Comparison of ENCODE assay signal across 9 cellular contexts in genomic region chr15:51681303-51681963, GRCh38. TPM values are rescaled to one million over a fixed set of nuclear protein-coding genes. Genes with fewer than 3 reads are reported as not detected.
DNase-seq lines count a peak whose midpoint lies in the region; ATAC-seq and TF ChIP-seq lines count a peak whose summit lies in the region.
"Had no signal": no experiment of that assay in that cellular context is flagged by ENCODE, and none has a peak within 500 bp of the region (broad histone marks: within the 10 kb centered on the region; RNA-seq: fewer than 3 reads in every experiment).

TSS of gene SCG3 (plus strand) at chr15:51681503. CDS start at chr15:51681756, 253 bp downstream.

- H3K4me3 ChIP-seq in NT2/D1 (ENCODE audit: insufficient read length, low read depth) (peak within 1 kb of the TSS; percentile 53), fibroblast of pulmonary artery (replicated peaks; ENCODE audit: low read depth, low read length) (no peak within 1 kb of the TSS)
- H3K4me3 ChIP-seq: BLaER1 had no signal

- no peak within 1 kb of the TSS for H3K27ac Mint-ChIP-seq in activated T-helper 17 cell treated with anti-CD3 and anti-CD28 coated beads, Interleukin-2, amount 50 U/mL, for 72 hours
- peak within 1 kb of the TSS in 1 of 6 donors; percentile 31 for H3K27ac Mint-ChIP-seq in naive B cell

- peak within 1 kb of the TSS; percentile 40 for H3K4me3 Mint-ChIP-seq in activated T-helper 17 cell treated with anti-CD3 and anti-CD28 coated beads, Interleukin-2, amount 50 U/mL, for 72 hours
- peak within 1 kb of the TSS in 1 of 8 donors; percentile 28 for H3K4me3 Mint-ChIP-seq in naive B cell

- H3K9me3 ChIP-seq in NT2/D1 (ENCODE audit: insufficient read depth, low read length): no peaks in the 10 kb centered on the region
- H3K9me3 ChIP-seq: BLaER1 had no signal

- peaks cover 6% of the 10 kb centered on the region for H3K27me3 ChIP-seq in NT2/D1 (ENCODE audit: insufficient read depth, insufficient read length)
- H3K27me3 ChIP-seq: BLaER1 had no signal

- no peaks in the 10 kb centered on the region for H3K4me1 Mint-ChIP-seq in activated T-helper 17 cell treated with anti-CD3 and anti-CD28 coated beads, Interleukin-2, amount 50 U/mL, for 72 hours
- H3K4me1 Mint-ChIP-seq in naive B cell: peaks cover 0 to 11% (median 4%) of the 10 kb centered on the region in 3 donors

- peak; percentile 32 for DNase-seq in AG08396 (ENCODE audit: low spot score)
- peak; percentile 60 for DNase-seq in HPDE6-E6E7 (ENCODE audit: extremely low spot score)
- peak; percentile 88 for DNase-seq in NT2/D1 (ENCODE audit: low read depth, low spot score)
- DNase-seq in fibroblast of pulmonary artery (ENCODE audit: low read depth): peak; percentile 77
- peak; percentile 38 for DNase-seq in naive B cell
- peak; percentile 20 to 30 for DNase-seq in stimulated activated CD8-positive, alpha-beta memory T cell treated with anti-CD3 and anti-CD28 coated beads, Interleukin-7, amount 100 ng/mL, for 48 hours (ENCODE audit: extremely low read depth in 1 of 2, low read depth in 1 of 2)

- no peak for TF ChIP-seq CTCF in fibroblast of pulmonary artery (IDR thresholded peaks at IDR 0.05; ENCODE audit: low read length, missing control alignments)

- H3K36me3 Mint-ChIP-seq in activated T-helper 17 cell treated with anti-CD3 and anti-CD28 coated beads, Interleukin-2, amount 50 U/mL, for 72 hours (ENCODE audit: low read depth): no peaks in the 10 kb centered on the region
- H3K36me3 Mint-ChIP-seq in naive B cell: no peaks in the 10 kb centered on the region

- H3K9ac ChIP-seq in NT2/D1 (ENCODE audit: insufficient read length, low read depth): peak within 1 kb of the TSS; percentile 51
- H3K9ac ChIP-seq: BLaER1 had no signal

- no peaks in the 10 kb centered on the region for H3K9me3 Mint-ChIP-seq in activated T-helper 17 cell treated with anti-CD3 and anti-CD28 coated beads, Interleukin-2, amount 50 U/mL, for 72 hours
- H3K9me3 Mint-ChIP-seq in naive B cell: peaks cover 0 to 7% (median 0%) of the 10 kb centered on the region in 7 donors

- H3K27me3 Mint-ChIP-seq in activated T-helper 17 cell treated with anti-CD3 and anti-CD28 coated beads, Interleukin-2, amount 50 U/mL, for 72 hours: peaks cover 41% of the 10 kb centered on the region
- H3K27me3 Mint-ChIP-seq in naive B cell: peaks cover 46 to 76% (median 58%) of the 10 kb centered on the region in 3 donors

- H3K4me1 ChIP-seq in NT2/D1 (ENCODE audit: insufficient read depth, insufficient read length): peaks cover 2% of the 10 kb centered on the region
- H3K4me1 ChIP-seq: BLaER1 had no signal

- H3K36me3 ChIP-seq in NT2/D1 (ENCODE audit: insufficient read depth, insufficient read length, low read length): no peaks in the 10 kb centered on the region
- H3K36me3 ChIP-seq: BLaER1 had no signal

- peak; percentile 72 for ATAC-seq in activated T-helper 17 cell treated with anti-CD3 and anti-CD28 coated beads, Interleukin-2, amount 50 U/mL, for 72 hours (replicated peaks)
- peak; percentile 64 to 66 for ATAC-seq in naive B cell (ENCODE audit: low read depth in 2 of 2)
- no peak for ATAC-seq in GM18502 (IDR thresholded peaks at IDR 0.05; ENCODE audit: poor library complexity, unreplicated experiment)

RNA-seq across cellular contexts. Expression of gene SCG3, which starts in this region (rescaled TPM):
- not detected for total RNA-seq in activated T-helper 17 cell treated with anti-CD3 and anti-CD28 coated beads, Interleukin-2, amount 50 U/mL, for 72 hours
- not detected for polyA plus RNA-seq in naive B cell (ENCODE audit: low read depth in 6 of 6)

Comparison
In these comparisons a context has a peak if more than half of its experiments do, and no peak if none do; other contexts are left out.
1. Peak in ATAC-seq in activated T-helper 17 cell treated with anti-CD3 and anti-CD28 coated beads, Interleukin-2, amount 50 U/mL, for 72 hours; RNA of the gene not detected or under 1 TPM.
2. Peak in DNase-seq and ATAC-seq in naive B cell; RNA of the gene not detected or under 1 TPM.
3. DNase-seq: peak in every context shown above with its lines; median percentile 88 in NT2/D1; 77 in fibroblast of pulmonary artery; 60 in HPDE6-E6E7; 38 in naive B cell; 32 in AG08396; 25 in stimulated activated CD8-positive, alpha-beta memory T cell treated with anti-CD3 and anti-CD28 coated beads, Interleukin-7, amount 100 ng/mL, for 48 hours.